In genomic region chr18:63150942-63151421, GRCh38 we compare ENCODE assay signal across 14 cellular contexts.
DNase-seq lines count a peak whose midpoint lies in the region; ATAC-seq and TF ChIP-seq lines count a peak whose summit lies in the region.
"Had no signal": no experiment of that assay in that cellular context is flagged by ENCODE, and none has a peak within 500 bp of the region (broad histone marks: within the 10 kb centered on the region; RNA-seq: fewer than 3 reads in every experiment).

No MANE protein-coding gene starts in this region.

- H3K27me3 Mint-ChIP-seq in activated naive CD4-positive, alpha-beta T cell treated with anti-CD3 and anti-CD28 coated beads, Interleukin-2, amount 50 U/mL, for 24 hours = no peaks in the 10 kb centered on the region
- H3K27me3 Mint-ChIP-seq in activated T-helper 2 cell treated with anti-CD3 and anti-CD28 coated beads, Interferon-gamma antibody, Interleukin-2, Interleukin-4, amounts not matched to agents 10 μg/mL and 5 μg/mL and 100 μg/mL, durations not matched to agents 14 hours and 24 hours and 36 hours (ENCODE audit: low read depth) = no peaks in the 10 kb centered on the region
- H3K27me3 Mint-ChIP-seq in stimulated activated naive CD8-positive, alpha-beta T cell treated with anti-CD3 and anti-CD28 coated beads, Interleukin-15, amount 100 ng/mL, for 72 hours = no peaks in the 10 kb centered on the region

- TF ChIP-seq CTCF in sigmoid colon (IDR thresholded peaks at IDR 0.05) = no peak

- peak overlapping the region; percentile 86 for H3K27ac Mint-ChIP-seq in activated naive CD4-positive, alpha-beta T cell treated with anti-CD3 and anti-CD28 coated beads, Interleukin-2, amount 50 U/mL, for 24 hours
- H3K27ac Mint-ChIP-seq in activated T-helper 2 cell treated with anti-CD3 and anti-CD28 coated beads, Interferon-gamma antibody, Interleukin-2, Interleukin-4, amounts not matched to agents 10 μg/mL and 5 μg/mL and 100 μg/mL, durations not matched to agents 14 hours and 24 hours and 36 hours = peak overlapping the region; percentile 35
- peak overlapping the region; percentile 9 to 80 for H3K27ac Mint-ChIP-seq in stimulated activated naive CD8-positive, alpha-beta T cell treated with anti-CD3 and anti-CD28 coated beads, Interleukin-15, amount 100 ng/mL, for 72 hours
- H3K27ac Mint-ChIP-seq: neural progenitor cell had no signal

- peaks cover 17% of the 10 kb centered on the region for H3K36me3 Mint-ChIP-seq in activated naive CD4-positive, alpha-beta T cell treated with anti-CD3 and anti-CD28 coated beads, Interleukin-2, amount 50 U/mL, for 24 hours
- peaks cover 49% of the 10 kb centered on the region for H3K36me3 Mint-ChIP-seq in activated T-helper 2 cell treated with anti-CD3 and anti-CD28 coated beads, Interferon-gamma antibody, Interleukin-2, Interleukin-4, amounts not matched to agents 10 μg/mL and 5 μg/mL and 100 μg/mL, durations not matched to agents 14 hours and 24 hours and 36 hours (ENCODE audit: low read depth)
- H3K36me3 Mint-ChIP-seq: neural progenitor cell had no signal

- no peaks in the 10 kb centered on the region for H3K9me3 ChIP-seq in sigmoid colon

- ATAC-seq in HG03432 (IDR thresholded peaks at IDR 0.05; ENCODE audit: unreplicated experiment) = peak; percentile 26
- ATAC-seq in stimulated activated naive CD8-positive, alpha-beta T cell treated with anti-CD3 and anti-CD28 coated beads, Interleukin-15, amount 100 ng/mL, for 72 hours = peak; percentile 39
- no peak for ATAC-seq in GM19023 (IDR thresholded peaks at IDR 0.05; ENCODE audit: unreplicated experiment)
- ATAC-seq in HG03457 (IDR thresholded peaks at IDR 0.05; ENCODE audit: unreplicated experiment) = no peak
- ATAC-seq: left ventricle myocardium superior had no signal

- WGBS in sigmoid colon, 2 donors = 83 to 92% methylated on average over 4 of the region's 4 CpGs

- no peak for TF ChIP-seq POLR2A in sigmoid colon (IDR thresholded peaks at IDR 0.05)

- H3K4me3 ChIP-seq in sigmoid colon = no peak overlapping the region
- H3K4me3 ChIP-seq: BLaER1 treated with 17β-estradiol and CSF1 and Interleukin-3, amounts not matched to agents 10 nM and 100 nM; neural progenitor cell; SJSA1 had no signal

- no peak for DNase-seq in activated naive CD4-positive, alpha-beta T cell treated with anti-CD3 and anti-CD28 coated beads, Interleukin-2, amount 50 U/mL, for 16 hours
- no peak for DNase-seq in activated T-helper 2 cell treated with anti-CD3 and anti-CD28 coated beads, Interferon-gamma antibody, Interleukin-2, Interleukin-4, amounts not matched to agents 10 μg/mL and 5 μg/mL and 100 μg/mL, durations not matched to agents 14 hours and 24 hours and 36 hours (ENCODE audit: low spot score)
- DNase-seq in stimulated activated naive CD8-positive, alpha-beta T cell treated with anti-CD3 and anti-CD28 coated beads, Interleukin-15, amount 100 ng/mL, for 72 hours = peak in 1 of 2 donors; percentile 35
- DNase-seq in sigmoid colon = no peak
- DNase-seq: activated gamma-delta T cell, GF-D8, left ventricle myocardium superior had no signal

- no peaks in the 10 kb centered on the region for H3K27me3 ChIP-seq in sigmoid colon
- H3K27me3 ChIP-seq: BLaER1 treated with 17β-estradiol and CSF1 and Interleukin-3, amounts not matched to agents 10 nM and 100 nM; neural progenitor cell; SJSA1 had no signal

- H3K9me3 Mint-ChIP-seq in activated naive CD4-positive, alpha-beta T cell treated with anti-CD3 and anti-CD28 coated beads, Interleukin-2, amount 50 U/mL, for 24 hours = no peaks in the 10 kb centered on the region
- H3K9me3 Mint-ChIP-seq in activated T-helper 2 cell treated with anti-CD3 and anti-CD28 coated beads, Interferon-gamma antibody, Interleukin-2, Interleukin-4, amounts not matched to agents 10 μg/mL and 5 μg/mL and 100 μg/mL, durations not matched to agents 14 hours and 24 hours and 36 hours = no peaks in the 10 kb centered on the region
- H3K9me3 Mint-ChIP-seq in stimulated activated naive CD8-positive, alpha-beta T cell treated with anti-CD3 and anti-CD28 coated beads, Interleukin-15, amount 100 ng/mL, for 72 hours = no peaks in the 10 kb centered on the region
- H3K9me3 Mint-ChIP-seq: neural progenitor cell had no signal

- peaks cover 83% of the 10 kb centered on the region for H3K4me1 Mint-ChIP-seq in activated naive CD4-positive, alpha-beta T cell treated with anti-CD3 and anti-CD28 coated beads, Interleukin-2, amount 50 U/mL, for 24 hours
- H3K4me1 Mint-ChIP-seq in activated T-helper 2 cell treated with anti-CD3 and anti-CD28 coated beads, Interferon-gamma antibody, Interleukin-2, Interleukin-4, amounts not matched to agents 10 μg/mL and 5 μg/mL and 100 μg/mL, durations not matched to agents 14 hours and 24 hours and 36 hours (ENCODE audit: low read depth) = peaks cover 53% of the 10 kb centered on the region
- peaks cover 83% of the 10 kb centered on the region for H3K4me1 Mint-ChIP-seq in stimulated activated naive CD8-positive, alpha-beta T cell treated with anti-CD3 and anti-CD28 coated beads, Interleukin-15, amount 100 ng/mL, for 72 hours

- H3K27ac ChIP-seq in sigmoid colon = no peak overlapping the region
- H3K27ac ChIP-seq: BLaER1 treated with 17β-estradiol and CSF1 and Interleukin-3, amounts not matched to agents 10 nM and 100 nM; neural progenitor cell; SJSA1 had no signal

- peaks cover 0 to 30% (median 23%) of the 10 kb centered on the region in 4 donors for H3K4me1 ChIP-seq in sigmoid colon
- H3K4me1 ChIP-seq: neural progenitor cell, SJSA1 had no signal

- no peaks in the 10 kb centered on the region for H3K36me3 ChIP-seq in sigmoid colon
- H3K36me3 ChIP-seq: neural progenitor cell, SJSA1 had no signal

- intact Hi-C loops in activated T-helper 2 cell treated with anti-CD3 and anti-CD28 coated beads, Interferon-gamma antibody, Interleukin-2, Interleukin-4, amounts not matched to agents 10 μg/mL and 5 μg/mL and 100 μg/mL, durations not matched to agents 14 hours and 24 hours and 36 hours (cut with micrococcal nuclease) = no loop called here
- intact Hi-C loops in sigmoid colon (cut with DNase I) = no loop called here

- no peak for TF ChIP-seq EP300 in sigmoid colon (IDR thresholded peaks at IDR 0.05)

- peak overlapping the region; percentile 53 for H3K4me3 Mint-ChIP-seq in activated naive CD4-positive, alpha-beta T cell treated with anti-CD3 and anti-CD28 coated beads, Interleukin-2, amount 50 U/mL, for 24 hours
- no peak overlapping the region for H3K4me3 Mint-ChIP-seq in activated T-helper 2 cell treated with anti-CD3 and anti-CD28 coated beads, Interferon-gamma antibody, Interleukin-2, Interleukin-4, amounts not matched to agents 10 μg/mL and 5 μg/mL and 100 μg/mL, durations not matched to agents 14 hours and 24 hours and 36 hours (ENCODE audit: low read depth)
- peak overlapping the region; percentile 55 to 72 for H3K4me3 Mint-ChIP-seq in stimulated activated naive CD8-positive, alpha-beta T cell treated with anti-CD3 and anti-CD28 coated beads, Interleukin-15, amount 100 ng/mL, for 72 hours
- H3K4me3 Mint-ChIP-seq: neural progenitor cell had no signal

Comparison
In these comparisons a context has a peak if more than half of its experiments do, and no peak if none do; other contexts are left out.
1. H3K27ac Mint-ChIP-seq: peak in every context shown above with its lines; median percentile 86 in activated naive CD4-positive, alpha-beta T cell treated with anti-CD3 and anti-CD28 coated beads, Interleukin-2, amount 50 U/mL, for 24 hours; 44 in stimulated activated naive CD8-positive, alpha-beta T cell treated with anti-CD3 and anti-CD28 coated beads, Interleukin-15, amount 100 ng/mL, for 72 hours; 35 in activated T-helper 2 cell treated with anti-CD3 and anti-CD28 coated beads, Interferon-gamma antibody, Interleukin-2, Interleukin-4, amounts not matched to agents 10 μg/mL and 5 μg/mL and 100 μg/mL, durations not matched to agents 14 hours and 24 hours and 36 hours.
2. ATAC-seq: peak in HG03432 (single experiment) and stimulated activated naive CD8-positive, alpha-beta T cell treated with anti-CD3 and anti-CD28 coated beads, Interleukin-15, amount 100 ng/mL, for 72 hours (single experiment); none in GM19023 (single experiment) and HG03457 (single experiment).